17 cellular contexts compared by ENCODE assay signal in genomic region chr2:71782323-71782722, GRCh38.
"Had no signal": no experiment of that assay in that cellular context is flagged by ENCODE, and none has a peak within 500 bp of the region (broad histone marks: within the 10 kb centered on the region; RNA-seq: fewer than 3 reads in every experiment).

No MANE protein-coding gene starts in this region.

- ATAC-seq: heart right ventricle; left lobe of liver; mucosa of descending colon; naive thymus-derived CD8-positive, alpha-beta T cell; pancreas; right cardiac atrium; stimulated activated memory B cell treated with anti-CD40 and anti-IgM and Interleukin-4, amounts not matched to agents 10 μg/mL and 1 μg/mL and 100 μg/mL, for 72 hours; stimulated activated naive CD8-positive, alpha-beta T cell treated with anti-CD3 and anti-CD28 coated beads, Interleukin-15, amount 100 ng/mL, for 72 hours had no signal

- H3K4me1 ChIP-seq: heart right ventricle, pancreas, testis, tibial nerve had no signal

- H3K4me3 ChIP-seq: dorsolateral prefrontal cortex, heart right ventricle, mucosa of descending colon, pancreas, testis, tibial nerve had no signal

- H3K27ac ChIP-seq: dorsolateral prefrontal cortex, heart right ventricle, pancreas, testis, tibial nerve had no signal

- DNase-seq: central memory CD4-positive, alpha-beta T cell; cortex of kidney; dorsolateral prefrontal cortex; effector CD8-positive, alpha-beta T cell; hypothalamus; mucosa of descending colon; naive thymus-derived CD8-positive, alpha-beta T cell; pancreas; right cardiac atrium; small intestine; stimulated activated CD4-positive, alpha-beta T cell treated with anti-CD3 and anti-CD28 coated beads, Interleukin-4, amount 100 ng/mL, for 1 hour; stimulated activated naive CD8-positive, alpha-beta T cell treated with anti-CD3 and anti-CD28 coated beads, Interleukin-15, amount 100 ng/mL, for 72 hours; testis had no signal

- H3K9me3 ChIP-seq: heart right ventricle, mucosa of descending colon, pancreas, testis, tibial nerve had no signal

- H3K27me3 ChIP-seq: heart right ventricle, pancreas, testis, tibial nerve had no signal

- H3K36me3 ChIP-seq: heart right ventricle, pancreas, tibial nerve had no signal
